In the genomic region with DNA sequence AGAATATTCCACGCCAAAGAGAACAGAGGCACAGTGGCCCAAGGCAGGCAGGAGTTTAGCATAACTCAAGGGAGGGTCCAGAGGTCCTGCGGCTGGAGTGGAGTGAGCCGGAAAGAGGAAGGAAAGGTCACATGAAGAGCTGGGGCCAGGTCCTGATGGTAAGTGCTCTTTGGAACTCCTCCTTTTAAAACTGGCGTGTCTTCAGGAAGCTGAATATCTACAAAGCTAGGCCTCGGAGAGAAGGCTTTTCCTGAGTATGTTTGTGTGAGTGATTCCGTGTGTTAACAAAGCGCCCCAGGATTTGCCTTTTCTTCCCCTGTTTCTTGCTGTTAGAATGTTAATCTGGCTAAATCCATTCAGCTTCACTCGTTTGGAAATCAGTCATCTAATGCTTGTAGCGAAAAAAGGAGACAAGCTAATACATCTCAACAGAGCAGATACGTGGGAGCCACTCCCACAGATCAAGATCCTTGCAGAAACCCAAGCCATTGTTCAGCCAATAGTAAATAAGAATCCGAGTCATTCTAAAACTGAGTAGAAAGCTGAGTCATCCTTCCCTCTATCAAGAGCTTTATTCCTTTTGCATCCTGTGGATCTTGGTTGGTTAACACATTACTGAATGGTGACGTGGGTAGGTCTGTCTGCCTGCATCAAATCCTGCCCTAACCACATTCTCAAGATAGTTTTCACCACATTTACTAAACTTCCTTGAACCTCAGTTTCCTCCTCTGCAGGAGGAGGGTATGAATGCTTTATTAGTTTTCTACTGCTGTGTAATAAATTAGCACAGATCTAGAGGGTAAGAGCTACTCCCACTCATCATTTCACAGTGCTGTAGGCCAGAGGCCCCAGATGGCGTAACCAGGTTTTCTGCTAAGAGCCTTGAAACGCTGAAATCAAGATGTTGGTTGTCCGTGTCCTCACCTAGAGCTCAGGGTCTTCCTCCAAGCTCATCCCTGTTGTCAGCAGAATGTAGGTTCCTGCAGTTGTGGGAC, we compare ENCODE assay signal across 9 cellular contexts. TPM values are rescaled to one million over a fixed set of nuclear protein-coding genes. Genes with fewer than 3 reads are reported as not detected.
A peak's percentile ranks its signal among the peaks of the same experiment; 100 is the strongest.
DNase-seq lines count a peak whose midpoint lies in the region; ATAC-seq and TF ChIP-seq lines count a peak whose summit lies in the region.
"Had no signal": no experiment of that assay in that cellular context is flagged by ENCODE, and none has a peak within 500 bp of the region (broad histone marks: within the 10 kb centered on the region; RNA-seq: fewer than 3 reads in every experiment).

No MANE protein-coding gene starts in this region.

- H3K4ac ChIP-seq in mesenchymal stem cell (ENCODE audit: low read depth in 1 of 2, low read length in 2 of 2) = peak overlapping the region; percentile 57 to 73

- no peaks in the 10 kb centered on the region for H3K9me3 ChIP-seq in ES-I3 (ENCODE audit: control insufficient read depth, insufficient read depth, low read length)
- H3K9me3 ChIP-seq in mesenchymal stem cell (ENCODE audit: control insufficient read depth, low read length) = no peaks in the 10 kb centered on the region
- no peaks in the 10 kb centered on the region for H3K9me3 ChIP-seq in MG63
- H3K9me3 ChIP-seq: adrenal gland had no signal

- no peaks in the 10 kb centered on the region for H3K79me1 ChIP-seq in mesenchymal stem cell (replicated peaks; ENCODE audit: low read length, poor library complexity, severe bottlenecking)

- H2BK12ac ChIP-seq in mesenchymal stem cell (ENCODE audit: low read length in 2 of 2) = peak overlapping the region; percentile 54 to 97

- peak overlapping the region; percentile 91 for H2BK120ac ChIP-seq in mesenchymal stem cell (ENCODE audit: low read depth, low read length)

- WGBS in mesenchymal stem cell = 11% methylated on average over 14 of the region's 15 CpGs

- H3K4me3 ChIP-seq in mesenchymal stem cell (ENCODE audit: insufficient read depth in 1 of 2, low read depth in 1 of 2, low read length in 2 of 2) (no peak overlapping the region), MG63 (no peak overlapping the region)
- H3K4me3 ChIP-seq: adrenal gland had no signal

- ATAC-seq in GM21367 (IDR thresholded peaks at IDR 0.05; ENCODE audit: unreplicated experiment) (peak; percentile 79), HG03565 (IDR thresholded peaks at IDR 0.05; ENCODE audit: unreplicated experiment) (peak; percentile 89)

- H3K9ac ChIP-seq in ES-I3 (ENCODE audit: low read depth, low read length) (peak overlapping the region; percentile 41), mesenchymal stem cell (ENCODE audit: low read length) (no peak overlapping the region)

- DNase-seq in T follicular helper cell (ENCODE audit: low read depth) (peak; percentile 9), chondrocyte (ENCODE audit: low spot score) (no peak), mesenchymal stem cell (peak; percentile 99), MG63 (no peak), inferior parietal cortex (ENCODE audit: extremely low spot score) (no peak)

- H3K27ac Mint-ChIP-seq in chondrocyte (ENCODE audit: unreplicated experiment) = peak overlapping the region; percentile 37

- H4K8ac ChIP-seq in mesenchymal stem cell (ENCODE audit: low read length) = peak overlapping the region; percentile 83

- no peak overlapping the region for H2AFZ ChIP-seq in mesenchymal stem cell (ENCODE audit: low read depth, low read length)

- peak overlapping the region; percentile 81 to 99 for H3K18ac ChIP-seq in mesenchymal stem cell (ENCODE audit: low read depth in 1 of 2, low read length in 2 of 2)

- peak overlapping the region; percentile 74 for H2BK5ac ChIP-seq in mesenchymal stem cell (ENCODE audit: low read depth, low read length, poor library complexity, severe bottlenecking)

- H4K91ac ChIP-seq in mesenchymal stem cell (ENCODE audit: low read length) = peak overlapping the region; percentile 81

- no peak for TF ChIP-seq CTCF in chondrocyte (IDR thresholded peaks at IDR 0.05)

- peak overlapping the region; percentile 54 for H2AK5ac ChIP-seq in mesenchymal stem cell (ENCODE audit: low read length, severe bottlenecking)

- H3K36me3 Mint-ChIP-seq in chondrocyte (ENCODE audit: low read depth) = no peaks in the 10 kb centered on the region

- peak overlapping the region in 1 of 2 experiments; percentile 73 for H3K23ac ChIP-seq in mesenchymal stem cell (ENCODE audit: low read length in 2 of 2)

- H3K4me1 Mint-ChIP-seq in chondrocyte (ENCODE audit: low read depth) = peaks cover 12% of the 10 kb centered on the region

- H3K4me1 ChIP-seq in ES-I3 (ENCODE audit: insufficient read depth, low read length) (peaks cover 18% of the 10 kb centered on the region), mesenchymal stem cell (ENCODE audit: control insufficient read depth, insufficient read depth, low read depth, low read length) (peaks cover 10% of the 10 kb centered on the region)

- no peaks in the 10 kb centered on the region for H3K27me3 Mint-ChIP-seq in chondrocyte (ENCODE audit: low read depth)

- H3K4me2 ChIP-seq in mesenchymal stem cell (ENCODE audit: low read length, poor library complexity, severe bottlenecking) = no peak overlapping the region

- no peak overlapping the region for H3K14ac ChIP-seq in mesenchymal stem cell (ENCODE audit: low read length in 2 of 2)

- peak overlapping the region; percentile 29 for H2BK15ac ChIP-seq in mesenchymal stem cell (ENCODE audit: low read depth, poor library complexity, severe bottlenecking)

- H3K9me3 Mint-ChIP-seq in chondrocyte (ENCODE audit: low read depth) = no peaks in the 10 kb centered on the region

- H3K36me3 ChIP-seq in ES-I3 (ENCODE audit: insufficient read depth, low read length) (no peaks in the 10 kb centered on the region), mesenchymal stem cell (ENCODE audit: control insufficient read depth in 1 of 2, insufficient read depth in 2 of 2, low read depth in 1 of 2, low read length in 2 of 2) (no peaks in the 10 kb centered on the region), MG63 (no peaks in the 10 kb centered on the region)
- H3K36me3 ChIP-seq: adrenal gland had no signal

- H3K4me3 Mint-ChIP-seq in chondrocyte (ENCODE audit: unreplicated experiment) = no peak overlapping the region

- H3K27ac ChIP-seq in mesenchymal stem cell (ENCODE audit: low read length, poor library complexity, severe bottlenecking) = peak overlapping the region; percentile 77

- no peaks in the 10 kb centered on the region for H3K27me3 ChIP-seq in mesenchymal stem cell (ENCODE audit: control insufficient read depth in 1 of 2, insufficient read depth in 1 of 2, low read length in 2 of 2)
- no peaks in the 10 kb centered on the region for H3K27me3 ChIP-seq in MG63
- H3K27me3 ChIP-seq: adrenal gland had no signal

RNA-seq across cellular contexts. Expression of a gene that starts 43.2 kb away (rescaled TPM):
- total RNA-seq in chondrocyte = 0.12 to 0.26 TPM (median 0.12 TPM) in 3 replicates
- 3.9 TPM for polyA plus RNA-seq in mesenchymal stem cell (2013, experiment 1 of 2)
- polyA plus RNA-seq in mesenchymal stem cell (2013, experiment 2 of 2) = 3.8 TPM
- total RNA-seq in MG63 (2014; rRNA removed; shearing (Covaris generic); ENCODE audit: low replicate concordance) = 0.66 TPM in 1 of 2 replicates, not detected in the other

Comparison
In these comparisons a context has a peak if more than half of its experiments do, and no peak if none do; other contexts are left out.
1. DNase-seq: peak in T follicular helper cell (single experiment) and mesenchymal stem cell (single experiment); none in chondrocyte (single experiment), MG63 (single experiment) and inferior parietal cortex (single experiment).